8 cellular contexts compared by ENCODE assay signal in genomic region chr17:45229681-45230409, GRCh38. TPM values are rescaled to one million over a fixed set of nuclear protein-coding genes. Genes with fewer than 3 reads are reported as not detected.
DNase-seq lines count a peak whose midpoint lies in the region; ATAC-seq, FAIRE-seq and TF ChIP-seq lines count a peak whose summit lies in the region.

No MANE protein-coding gene starts in this region.

- no peak for TF ChIP-seq CTCF in HepG2 (CRISPR knock-in tag; IDR thresholded peaks at IDR 0.05)

- peak overlapping the region; percentile 74 for H3K4me2 ChIP-seq in HepG2 (ENCODE audit: low read depth, low read length)

- H3K9ac ChIP-seq in HepG2 (ENCODE audit: insufficient read depth, low read depth, low read length) = no peak overlapping the region

- TF ChIP-seq POLR2A in HepG2 (IDR thresholded peaks at IDR 0.05; ENCODE audit: insufficient read depth in 1 of 2, low read depth in 2 of 2, low read length in 2 of 2) = no peak

- H3K4me3 Mint-ChIP-seq in activated T-cell treated with anti-CD3 and anti-CD28 coated beads, Interleukin-2, amount 50 U/mL, for 24 hours = peak overlapping the region; percentile 98
- peak overlapping the region; percentile 100 for H3K4me3 Mint-ChIP-seq in activated naive CD4-positive, alpha-beta T cell treated with anti-CD3 and anti-CD28 coated beads, Interleukin-2, amount 10 ng/mL, durations not matched to agents 7 days and 5 days

- H3K4me1 ChIP-seq in HepG2 (ENCODE audit: insufficient read depth, low read length) = peaks cover 71% of the 10 kb centered on the region

- peaks cover 98% of the 10 kb centered on the region for H3K4me1 Mint-ChIP-seq in activated T-cell treated with anti-CD3 and anti-CD28 coated beads, Interleukin-2, amount 50 U/mL, for 24 hours (ENCODE audit: low read depth)
- H3K4me1 Mint-ChIP-seq in activated naive CD4-positive, alpha-beta T cell treated with anti-CD3 and anti-CD28 coated beads, Interleukin-2, amount 10 ng/mL, durations not matched to agents 7 days and 5 days = peaks cover 94% of the 10 kb centered on the region

- H3K9me3 Mint-ChIP-seq in activated T-cell treated with anti-CD3 and anti-CD28 coated beads, Interleukin-2, amount 50 U/mL, for 24 hours = no peaks in the 10 kb centered on the region
- no peaks in the 10 kb centered on the region for H3K9me3 Mint-ChIP-seq in activated naive CD4-positive, alpha-beta T cell treated with anti-CD3 and anti-CD28 coated beads, Interleukin-2, amount 10 ng/mL, durations not matched to agents 7 days and 5 days

- DNase-seq in activated T-cell treated with anti-CD3 and anti-CD28 coated beads, Interleukin-2, amount 50 U/mL, for 24 hours = peak; percentile 62
- DNase-seq in activated T-cell treated with anti-CD3 and anti-CD28 coated beads, Interleukin-2, amount 50 U/mL, for 1 hour = no peak
- DNase-seq in activated naive CD4-positive, alpha-beta T cell treated with anti-CD3 and anti-CD28 coated beads, Interleukin-2, amount 10 ng/mL, durations not matched to agents 7 days and 5 days = no peak
- DNase-seq in HepG2 (ENCODE audit: low spot score) = no peak
- DNase-seq in SW480 (ENCODE audit: low spot score) = no peak
- DNase-seq in MV-4-11 (lab: John Stamatoyannopoulos, UW) = no peak

- no peak for TF ChIP-seq RAD21 in HepG2 (CRISPR knock-in tag; IDR thresholded peaks at IDR 0.05)

- H3K27me3 ChIP-seq in HepG2 (ENCODE audit: control insufficient read depth in 1 of 2, insufficient read depth in 2 of 2, low read length in 2 of 2) = peaks cover 8 to 32% of the 10 kb centered on the region in 2 experiments; a peak in 4 of 5 replicates

- H3K79me2 ChIP-seq in HepG2 (ENCODE audit: insufficient read depth, low read length) = no peaks in the 10 kb centered on the region

- H3K27ac Mint-ChIP-seq in activated T-cell treated with anti-CD3 and anti-CD28 coated beads, Interleukin-2, amount 50 U/mL, for 24 hours = peak overlapping the region; percentile 99
- H3K27ac Mint-ChIP-seq in activated naive CD4-positive, alpha-beta T cell treated with anti-CD3 and anti-CD28 coated beads, Interleukin-2, amount 10 ng/mL, durations not matched to agents 7 days and 5 days = peak overlapping the region; percentile 99

- no peaks in the 10 kb centered on the region for H3K9me3 ChIP-seq in HepG2 (ENCODE audit: low read length)

- no peak for FAIRE-seq in HepG2 (lab: Jason Lieb, UNC)

- TF ChIP-seq EP300 in HepG2 (IDR thresholded peaks at IDR 0.05; ENCODE audit: low read depth in 2 of 2, low read length in 2 of 2) = no peak
- no peak for TF ChIP-seq EP300 in HepG2 (CRISPR knock-in tag; IDR thresholded peaks at IDR 0.05; ENCODE audit: borderline replicate concordance)

- H3K36me3 ChIP-seq in HepG2 (replicated peaks in 1 of 2; ENCODE audit: control insufficient read depth in 1 of 2, insufficient read depth in 2 of 2, low read length in 2 of 2) = no peaks in the 10 kb centered on the region

- H3K4me3 ChIP-seq in HepG2 (replicated peaks in 1 of 3; ENCODE audit: insufficient read depth in 1 of 3, low read depth in 2 of 3, low read length in 3 of 3) = peak overlapping the region in 1 of 3 experiments; percentile 62; a peak in 1 of 6 replicates

- ATAC-seq in HepG2 = no peak
- no peak for ATAC-seq in HG03097 (IDR thresholded peaks at IDR 0.05; ENCODE audit: low FRiP score, unreplicated experiment)

- H3K27me3 Mint-ChIP-seq in activated T-cell treated with anti-CD3 and anti-CD28 coated beads, Interleukin-2, amount 50 U/mL, for 24 hours = no peaks in the 10 kb centered on the region
- no peaks in the 10 kb centered on the region for H3K27me3 Mint-ChIP-seq in activated naive CD4-positive, alpha-beta T cell treated with anti-CD3 and anti-CD28 coated beads, Interleukin-2, amount 10 ng/mL, durations not matched to agents 7 days and 5 days

- WGBS in HepG2 (ENCODE audit: low lambda C conversion rate) = 28% methylated on average over 16 of the region's 16 CpGs

- in situ Hi-C loops in HepG2 (cut with HindIII; ENCODE audit: extremely low pct_ligation_motif_present, low pct_unique_long_range_greater_than_20kb) = no loop called here

- H3K36me3 Mint-ChIP-seq in activated T-cell treated with anti-CD3 and anti-CD28 coated beads, Interleukin-2, amount 50 U/mL, for 24 hours (ENCODE audit: low read depth) = peaks cover 66% of the 10 kb centered on the region
- peaks cover 45% of the 10 kb centered on the region for H3K36me3 Mint-ChIP-seq in activated naive CD4-positive, alpha-beta T cell treated with anti-CD3 and anti-CD28 coated beads, Interleukin-2, amount 10 ng/mL, durations not matched to agents 7 days and 5 days

- BruUV-seq in HepG2 (replicated peaks; lab: Mats Ljungman, UMichigan) = no TSS peak

- POLR2A ChIA-PET in HepG2 (lab: Yijun Ruan, JAX) = interaction anchor here (0.6 to 6.0 kb wide), 10 partner anchors 11 to 81 kb away, joined by 3 to 66 read pairs (median 6); partner anchors contain the start of genes HEXIM1 and HEXIM2

- H2AFZ ChIP-seq in HepG2 (ENCODE audit: low read length) = no peak overlapping the region

- intact Hi-C loops in HepG2 (cut with micrococcal nuclease; ENCODE audit: unreplicated experiment) = loop anchor here (5.0 kb wide), 1 partner anchor 93 kb away; the partner anchor contains the start of gene ACBD4

- CTCF ChIA-PET in activated naive CD4-positive, alpha-beta T cell treated with anti-CD3 and anti-CD28 coated beads, Interleukin-2, amount 10 ng/mL, durations not matched to agents 7 days and 5 days (lab: Charles Lee) = interaction anchor here (0.8 to 10.3 kb wide), 5 partner anchors 9 to 95 kb away, joined by 3 to 276 read pairs (median 7); partner anchors contain the start of genes ACBD4 and FMNL1
- CTCF ChIA-PET in HepG2 (lab: Yijun Ruan, JAX; ENCODE audit: low intra/inter-chr PET ratio, low total read pairs) = interaction anchor here (1.0 to 3.3 kb wide), 3 partner anchors 11 to 94 kb away, joined by 4 to 31 read pairs (median 6); partner anchors contain the start of gene ACBD4

- H4K20me1 ChIP-seq in HepG2 (ENCODE audit: insufficient read depth, low read length) = no peaks in the 10 kb centered on the region

- H3K27ac ChIP-seq in HepG2 (ENCODE audit: extremely low read length, insufficient read depth, low read length) (no peak overlapping the region), temporal lobe (ENCODE audit: low read depth, low read length) (peak overlapping the region; percentile 9)

TF ChIP-seq in HepG2, 621 proteins besides CTCF, POLR2A, EP300 and RAD21 (continues in another document):
- 0 out of 2 replicates have a peak, but pooled peaks have one; percentile 29 for TF ChIP-seq ZNF292 (CRISPR knock-in tag; IDR thresholded peaks at IDR 0.05; ENCODE audit: borderline replicate concordance, low read depth)
- TF ChIP-seq HOXA9 (CRISPR knock-in tag; IDR thresholded peaks at IDR 0.05; ENCODE audit: borderline replicate concordance) = no peak
- 0 out of 2 replicates have a peak, but pooled peaks have one; percentile 36 for TF ChIP-seq ZNF703 (CRISPR knock-in tag; IDR thresholded peaks at IDR 0.05; ENCODE audit: borderline replicate concordance)

RNA-seq across cellular contexts. Expression of gene FMNL1, which starts 8.2 kb away (rescaled TPM):
- total RNA-seq in HepG2 (2016; rRNA removed; fragmentation: Illumina TruSeq; extraction: Trizol) = 0.39 and 0.53 TPM in 2 replicates
- 0.61 TPM in 1 of 2 replicates, not detected in the other for total RNA-seq in HepG2 (2016; cell fraction: cytosol; rRNA removed; fragmentation: Illumina TruSeq; extraction: Trizol; ENCODE audit: low read depth)
- 0.12 and 0.41 TPM in 2 replicates for total RNA-seq in HepG2 (2016; cell fraction: insoluble cytoplasmic fraction; rRNA removed; fragmentation: Illumina TruSeq; extraction: Trizol)
- total RNA-seq in HepG2 (2016; cell fraction: membrane; rRNA removed; fragmentation: Illumina TruSeq; extraction: Trizol) = 0.48 and 0.74 TPM in 2 replicates
- 0.56 and 0.63 TPM in 2 replicates for total RNA-seq in HepG2 (2016; cell fraction: nucleus; rRNA removed; fragmentation: Illumina TruSeq; extraction: Trizol)
- 0.70 and 1.1 TPM in 2 replicates for polyA plus RNA-seq in HepG2 (2011; rRNA removed)
- 0.38 and 0.48 TPM in 2 replicates for polyA plus RNA-seq in HepG2 (2011; cell fraction: cytosol; rRNA removed)
- 4.9 and 6.1 TPM in 2 replicates for polyA plus RNA-seq in HepG2 (2011; cell fraction: nucleus; rRNA removed)
- polyA plus RNA-seq in HepG2 (2012) = 0.78 and 1.2 TPM in 2 replicates
- polyA plus RNA-seq in HepG2 (2016; cell fraction: cytosol; fragmentation: Illumina TruSeq; extraction: Trizol; ENCODE audit: low read depth) = 0.27 TPM in 1 of 2 replicates, not detected in the other
- polyA plus RNA-seq in HepG2 (2016; cell fraction: insoluble cytoplasmic fraction; fragmentation: Illumina TruSeq; extraction: Trizol; ENCODE audit: low read depth) = 0.37 and 0.69 TPM in 2 replicates
- polyA plus RNA-seq in HepG2 (2016; cell fraction: membrane; fragmentation: Illumina TruSeq; extraction: Trizol; ENCODE audit: low read depth) = 0.31 and 0.37 TPM in 2 replicates
- 1.9 and 2.6 TPM in 2 replicates for polyA plus RNA-seq in HepG2 (2016; cell fraction: nucleus; fragmentation: Illumina TruSeq; extraction: Trizol; ENCODE audit: insufficient read depth, low read depth)
- polyA minus RNA-seq in HepG2 (2011; rRNA and poly(A)+ RNA removed; ENCODE audit: low replicate concordance) = 0.68 and 17.4 TPM in 2 replicates
- 0.69 TPM in 1 of 2 replicates, not detected in the other for polyA minus RNA-seq in HepG2 (2011; cell fraction: cytosol; rRNA and poly(A)+ RNA removed)
- 0.77 and 1.4 TPM in 2 replicates for polyA minus RNA-seq in HepG2 (2011; cell fraction: nucleus; rRNA and poly(A)+ RNA removed)
- 4.2 TPM for total RNA-seq in temporal lobe

RNA-seq across cellular contexts. Expression of gene SPATA32, which starts 32.0 kb away (rescaled TPM):
- total RNA-seq in HepG2 (2016; rRNA removed; fragmentation: Illumina TruSeq; extraction: Trizol) (not detected in 2 replicates), temporal lobe (not detected)
- total RNA-seq in HepG2 (2016; cell fraction: cytosol; rRNA removed; fragmentation: Illumina TruSeq; extraction: Trizol; ENCODE audit: low read depth) = not detected in 2 replicates
- not detected in 2 replicates for total RNA-seq in HepG2 (2016; cell fraction: insoluble cytoplasmic fraction; rRNA removed; fragmentation: Illumina TruSeq; extraction: Trizol)
- not detected in 2 replicates for total RNA-seq in HepG2 (2016; cell fraction: membrane; rRNA removed; fragmentation: Illumina TruSeq; extraction: Trizol)
- total RNA-seq in HepG2 (2016; cell fraction: nucleus; rRNA removed; fragmentation: Illumina TruSeq; extraction: Trizol) = not detected in 2 replicates
- not detected in 2 replicates for polyA plus RNA-seq in HepG2 (2011; rRNA removed)
- not detected in 2 replicates for polyA plus RNA-seq in HepG2 (2011; cell fraction: cytosol; rRNA removed)
- not detected in 2 replicates for polyA plus RNA-seq in HepG2 (2011; cell fraction: nucleus; rRNA removed)
- not detected in 2 replicates for polyA plus RNA-seq in HepG2 (2012)
- not detected in 2 replicates for polyA plus RNA-seq in HepG2 (2016; cell fraction: cytosol; fragmentation: Illumina TruSeq; extraction: Trizol; ENCODE audit: low read depth)
- not detected in 2 replicates for polyA plus RNA-seq in HepG2 (2016; cell fraction: insoluble cytoplasmic fraction; fragmentation: Illumina TruSeq; extraction: Trizol; ENCODE audit: low read depth)
- not detected in 2 replicates for polyA plus RNA-seq in HepG2 (2016; cell fraction: membrane; fragmentation: Illumina TruSeq; extraction: Trizol; ENCODE audit: low read depth)
- polyA plus RNA-seq in HepG2 (2016; cell fraction: nucleus; fragmentation: Illumina TruSeq; extraction: Trizol; ENCODE audit: insufficient read depth, low read depth) = not detected in 2 replicates
- polyA minus RNA-seq in HepG2 (2011; rRNA and poly(A)+ RNA removed; ENCODE audit: low replicate concordance) = not detected in 2 replicates
- not detected in 2 replicates for polyA minus RNA-seq in HepG2 (2011; cell fraction: cytosol; rRNA and poly(A)+ RNA removed)
- not detected in 2 replicates for polyA minus RNA-seq in HepG2 (2011; cell fraction: nucleus; rRNA and poly(A)+ RNA removed)
